ENCODE assay signal across 28 cellular contexts in genomic region chr12:108134744-108135143, GRCh38. TPM values are rescaled to one million over a fixed set of nuclear protein-coding genes. Genes with fewer than 3 reads are reported as not detected.
DNase-seq lines count a peak whose midpoint lies in the region; ATAC-seq, FAIRE-seq and TF ChIP-seq lines count a peak whose summit lies in the region.
"Had no signal": no experiment of that assay in that cellular context is flagged by ENCODE, and none has a peak within 500 bp of the region (broad histone marks: within the 10 kb centered on the region; RNA-seq: fewer than 3 reads in every experiment).

No MANE protein-coding gene starts in this region.

- H3K36me3 Mint-ChIP-seq in MCF 10A (ENCODE audit: insufficient read depth, unreplicated experiment), result no peaks in the 10 kb centered on the region
- H3K36me3 Mint-ChIP-seq: CD8-positive, alpha-beta T cell had no signal

- no peak for TF ChIP-seq EP300 in HepG2 (IDR thresholded peaks at IDR 0.05; ENCODE audit: low read depth in 2 of 2, low read length in 2 of 2)
- TF ChIP-seq EP300 in HepG2 (CRISPR knock-in tag; IDR thresholded peaks at IDR 0.05; ENCODE audit: borderline replicate concordance), result no peak
- no peak for TF ChIP-seq EP300 in gastroesophageal sphincter (IDR thresholded peaks at IDR 0.05)

- DNase-seq in HepG2 (ENCODE audit: low spot score), result no peak
- DNase-seq in right lobe of liver, result no peak
- DNase-seq in bronchial epithelial cell (ENCODE audit: low read depth), result no peak
- no peak for DNase-seq in COLO668 (lab: John Stamatoyannopoulos, UW; ENCODE audit: unreplicated experiment)
- DNase-seq in MCF 10A (ENCODE audit: unreplicated experiment), result no peak
- DNase-seq in stimulated activated naive CD4-positive, alpha-beta T cell (lab: John Stamatoyannopoulos, UW), result no peak
- DNase-seq: AML-193; CD4-positive, alpha-beta T cell; CD8-positive, alpha-beta T cell; COR-L47; DMS 273 treated with DMSO at 0.1 percent for 48 hours; DMS153; DMS53; DMS79; DND-41; EL; GDM1 had no signal

- POLR2A ChIA-PET in HepG2 (lab: Yijun Ruan, JAX) (no interaction called here), MCF 10A (lab: Yijun Ruan, JAX) (no interaction called here)

- no peak for TF ChIP-seq CTCF in HepG2 (CRISPR knock-in tag; IDR thresholded peaks at IDR 0.05)
- TF ChIP-seq CTCF in right lobe of liver (IDR thresholded peaks at IDR 0.05), result no peak
- no peak for TF ChIP-seq CTCF in bronchial epithelial cell (IDR thresholded peaks at IDR 0.05; ENCODE audit: insufficient read depth, low read length, severe bottlenecking)
- no peak for TF ChIP-seq CTCF in gastroesophageal sphincter (IDR thresholded peaks at IDR 0.05)
- no peak for TF ChIP-seq CTCF in MCF 10A (IDR thresholded peaks at IDR 0.05; ENCODE audit: unreplicated experiment)

- H3K36me3 ChIP-seq in HepG2 (replicated peaks in 1 of 2; ENCODE audit: control insufficient read depth in 1 of 2, insufficient read depth in 2 of 2, low read length in 2 of 2), result no peaks in the 10 kb centered on the region
- no peaks in the 10 kb centered on the region for H3K36me3 ChIP-seq in right lobe of liver
- H3K36me3 ChIP-seq in bronchial epithelial cell (ENCODE audit: control insufficient read depth, insufficient read depth, low read length), result no peaks in the 10 kb centered on the region
- no peaks in the 10 kb centered on the region for H3K36me3 ChIP-seq in gastroesophageal sphincter
- H3K36me3 ChIP-seq: BLaER1 treated with 17β-estradiol and CSF1 and Interleukin-3, amounts not matched to agents 10 nM and 100 nM had no signal

- BruUV-seq in HepG2 (replicated peaks; lab: Mats Ljungman, UMichigan) (no TSS peak), MCF 10A (replicated peaks; lab: Mats Ljungman, UMichigan) (no TSS peak)

- H3K27me3 ChIP-seq in HepG2 (ENCODE audit: control insufficient read depth in 1 of 2, insufficient read depth in 2 of 2, low read length in 2 of 2) (peaks cover 0 to 14% of the 10 kb centered on the region in 2 experiments; a peak in 3 of 5 replicates), right lobe of liver (peaks cover 0 to 1% of the 10 kb centered on the region in 2 donors), bronchial epithelial cell (ENCODE audit: control insufficient read depth, insufficient read depth, low read length) (peaks cover 4% of the 10 kb centered on the region), gastroesophageal sphincter (peaks cover 4% of the 10 kb centered on the region)

- 38% methylated on average over 5 of the region's 5 CpGs for WGBS in HepG2 (ENCODE audit: low lambda C conversion rate)
- WGBS in right lobe of liver (ENCODE audit: insufficient coverage, low coverage, low lambda C conversion rate, missing lambda C conversion rate), result 73% methylated on average over 4 of the region's 5 CpGs
- WGBS in gastroesophageal sphincter (ENCODE audit: low coverage in 1 of 2), 2 donors, result 63% methylated on average over 2 of the region's 5 CpGs; no CpG with 5 or more reads in 1 of the 2 donors

- CTCF ChIA-PET in HepG2 (lab: Yijun Ruan, JAX; ENCODE audit: low intra/inter-chr PET ratio, low total read pairs), result no interaction called here
- CTCF ChIA-PET in MCF 10A (lab: Yijun Ruan, JAX), result no interaction called here

- H3K27ac ChIP-seq in HepG2 (ENCODE audit: extremely low read length, insufficient read depth, low read length) (no peak overlapping the region), right lobe of liver (no peak overlapping the region), gastroesophageal sphincter (peak overlapping the region in 3 of 4 donors; percentile 55 to 93 (median 67))
- H3K27ac ChIP-seq: 22Rv1; A549; BLaER1 treated with 17β-estradiol and CSF1 and Interleukin-3, amounts not matched to agents 10 nM and 100 nM; C4-2B had no signal

- no peaks in the 10 kb centered on the region for H3K79me2 ChIP-seq in HepG2 (ENCODE audit: insufficient read depth, low read length)

- H3K4me1 Mint-ChIP-seq in MCF 10A (ENCODE audit: insufficient read depth, unreplicated experiment), result no peaks in the 10 kb centered on the region

- TF ChIP-seq RAD21 in HepG2 (CRISPR knock-in tag; IDR thresholded peaks at IDR 0.05), result no peak

- H3K4me1 ChIP-seq in HepG2 (ENCODE audit: insufficient read depth, low read length), result no peaks in the 10 kb centered on the region
- H3K4me1 ChIP-seq in right lobe of liver, result peaks cover 0 to under 1% (median 0%) of the 10 kb centered on the region in 4 donors
- peaks cover 0 to 58% (median 3%) of the 10 kb centered on the region in 3 donors for H3K4me1 ChIP-seq in gastroesophageal sphincter
- H3K4me1 ChIP-seq: A549 had no signal

- no peaks in the 10 kb centered on the region for H3K9me3 ChIP-seq in HepG2 (ENCODE audit: low read length)
- no peaks in the 10 kb centered on the region for H3K9me3 ChIP-seq in right lobe of liver
- no peaks in the 10 kb centered on the region for H3K9me3 ChIP-seq in gastroesophageal sphincter
- H3K9me3 ChIP-seq: A549; BLaER1 treated with 17β-estradiol and CSF1 and Interleukin-3, amounts not matched to agents 10 nM and 100 nM had no signal

- in situ Hi-C loops in HepG2 (cut with HindIII; ENCODE audit: extremely low pct_ligation_motif_present, low pct_unique_long_range_greater_than_20kb), result no loop called here

- H3K4me2 ChIP-seq in HepG2 (ENCODE audit: low read depth, low read length), result no peak overlapping the region
- H3K4me2 ChIP-seq: A549; BLaER1 treated with 17β-estradiol and CSF1 and Interleukin-3, amounts not matched to agents 10 nM and 100 nM had no signal

- no peaks in the 10 kb centered on the region for H3K9me3 Mint-ChIP-seq in MCF 10A (ENCODE audit: unreplicated experiment)
- H3K9me3 Mint-ChIP-seq: CD4-positive, alpha-beta T cell; CD8-positive, alpha-beta T cell had no signal

- no peak for FAIRE-seq in HepG2 (lab: Jason Lieb, UNC)
- FAIRE-seq in bronchial epithelial cell (lab: Jason Lieb, UNC), result peak; percentile 36
- FAIRE-seq: A549, GM12878, GM12892, GM18507 had no signal

- TF ChIP-seq POLR2A in HepG2 (IDR thresholded peaks at IDR 0.05; ENCODE audit: insufficient read depth in 1 of 2, low read depth in 2 of 2, low read length in 2 of 2), result no peak
- TF ChIP-seq POLR2A in right lobe of liver (IDR thresholded peaks at IDR 0.05), result no peak
- no peak for TF ChIP-seq POLR2A in gastroesophageal sphincter (IDR thresholded peaks at IDR 0.05)

- peaks cover 11% of the 10 kb centered on the region for H3K27me3 Mint-ChIP-seq in MCF 10A (ENCODE audit: insufficient read depth, unreplicated experiment)

- H3K4me3 ChIP-seq in HepG2 (replicated peaks in 1 of 3; ENCODE audit: insufficient read depth in 1 of 3, low read depth in 2 of 3, low read length in 3 of 3) (no peak overlapping the region), right lobe of liver (no peak overlapping the region), bronchial epithelial cell (ENCODE audit: low read depth, low read length) (no peak overlapping the region), gastroesophageal sphincter (no peak overlapping the region)
- H3K4me3 ChIP-seq: A549; BLaER1 treated with 17β-estradiol and CSF1 and Interleukin-3, amounts not matched to agents 10 nM and 100 nM; GM12878 had no signal

- H3K9ac ChIP-seq in HepG2 (ENCODE audit: insufficient read depth, low read depth, low read length), result no peak overlapping the region
- H3K9ac ChIP-seq: BLaER1 treated with 17β-estradiol and CSF1 and Interleukin-3, amounts not matched to agents 10 nM and 100 nM had no signal

- intact Hi-C loops in HepG2 (cut with micrococcal nuclease; ENCODE audit: unreplicated experiment), result no loop called here
- intact Hi-C loops in right lobe of liver (cut with DNase I), result no loop called here
- intact Hi-C loops in MCF 10A (cut with micrococcal nuclease), result no loop called here

- H3K27ac Mint-ChIP-seq in MCF 10A (ENCODE audit: low read depth, unreplicated experiment), result no peak overlapping the region
- H3K27ac Mint-ChIP-seq: B cell; CD4-positive, alpha-beta T cell; CD8-positive, alpha-beta T cell had no signal

- ATAC-seq in HepG2 (no peak), right lobe of liver (no peak), gastroesophageal sphincter (no peak)
- ATAC-seq: A549; CD8-positive, alpha-beta T cell; GM12878 had no signal

- no peak overlapping the region for H3K4me3 Mint-ChIP-seq in MCF 10A (ENCODE audit: unreplicated experiment)
- H3K4me3 Mint-ChIP-seq: B cell; CD4-positive, alpha-beta T cell; CD8-positive, alpha-beta T cell had no signal

- H2AFZ ChIP-seq in HepG2 (ENCODE audit: low read length), result no peak overlapping the region

- H4K20me1 ChIP-seq in HepG2 (ENCODE audit: insufficient read depth, low read length), result no peaks in the 10 kb centered on the region

TF ChIP-seq in HepG2, 621 proteins besides CTCF, POLR2A, EP300 and RAD21 (continues in another document):
- TF ChIP-seq ZNF121 (CRISPR knock-in tag; IDR thresholded peaks at IDR 0.05), result no peak
- TF ChIP-seq NCOA5 (CRISPR knock-in tag; IDR thresholded peaks at IDR 0.05), result no peak
- peak; percentile 56 for TF ChIP-seq ATF7 (IDR thresholded peaks at IDR 0.05)
- TF ChIP-seq ATF7 (CRISPR knock-in tag; IDR thresholded peaks at IDR 0.05), result no peak
- no peak for TF ChIP-seq ZNF329 (CRISPR knock-in tag; IDR thresholded peaks at IDR 0.05; ENCODE audit: low read depth)
- no peak for TF ChIP-seq KMT2A (CRISPR knock-in tag; IDR thresholded peaks at IDR 0.05)

RNA-seq across cellular contexts. Expression of gene WSCD2, which starts 5.7 kb away (rescaled TPM):
- not detected in 2 replicates for total RNA-seq in HepG2 (2016; rRNA removed; fragmentation: Illumina TruSeq; extraction: Trizol)
- total RNA-seq in HepG2 (2016; cell fraction: cytosol; rRNA removed; fragmentation: Illumina TruSeq; extraction: Trizol; ENCODE audit: low read depth), result not detected in 2 replicates
- not detected in 2 replicates for total RNA-seq in HepG2 (2016; cell fraction: insoluble cytoplasmic fraction; rRNA removed; fragmentation: Illumina TruSeq; extraction: Trizol)
- not detected in 2 replicates for total RNA-seq in HepG2 (2016; cell fraction: membrane; rRNA removed; fragmentation: Illumina TruSeq; extraction: Trizol)
- not detected in 2 replicates for total RNA-seq in HepG2 (2016; cell fraction: nucleus; rRNA removed; fragmentation: Illumina TruSeq; extraction: Trizol)
- not detected in 2 replicates for polyA plus RNA-seq in HepG2 (2011; rRNA removed)
- polyA plus RNA-seq in HepG2 (2011; cell fraction: cytosol; rRNA removed), result not detected in 2 replicates
- not detected in 2 replicates for polyA plus RNA-seq in HepG2 (2011; cell fraction: nucleus; rRNA removed)
- not detected in 2 replicates for polyA plus RNA-seq in HepG2 (2012)
- polyA plus RNA-seq in HepG2 (2016; cell fraction: cytosol; fragmentation: Illumina TruSeq; extraction: Trizol; ENCODE audit: low read depth), result not detected in 2 replicates
- not detected in 2 replicates for polyA plus RNA-seq in HepG2 (2016; cell fraction: insoluble cytoplasmic fraction; fragmentation: Illumina TruSeq; extraction: Trizol; ENCODE audit: low read depth)
- polyA plus RNA-seq in HepG2 (2016; cell fraction: membrane; fragmentation: Illumina TruSeq; extraction: Trizol; ENCODE audit: low read depth), result not detected in 2 replicates
- polyA plus RNA-seq in HepG2 (2016; cell fraction: nucleus; fragmentation: Illumina TruSeq; extraction: Trizol; ENCODE audit: insufficient read depth, low read depth), result not detected in 2 replicates
- polyA minus RNA-seq in HepG2 (2011; rRNA and poly(A)+ RNA removed; ENCODE audit: low replicate concordance), result not detected in 2 replicates
- polyA minus RNA-seq in HepG2 (2011; cell fraction: cytosol; rRNA and poly(A)+ RNA removed), result not detected in 2 replicates
- polyA minus RNA-seq in HepG2 (2011; cell fraction: nucleus; rRNA and poly(A)+ RNA removed), result not detected in 2 replicates
- not detected for total RNA-seq in right lobe of liver
- not detected in 2 replicates for total RNA-seq in bronchial epithelial cell
- total RNA-seq in gastroesophageal sphincter, result 10 to 100 TPM in 3 of 4 donors, 1 to 10 TPM in 1; 5.0 to 86.1 (median 31.6) TPM
- not detected in 2 replicates for total RNA-seq in MCF 10A (2022)
- total RNA-seq: A172; CD4-positive, alpha-beta T cell; CD8-positive, alpha-beta T cell; GM12878 had no signal
- polyA plus RNA-seq: A549, BJ had no signal

Comparison
In these comparisons a context has a peak if more than half of its experiments do, and no peak if none do; other contexts are left out.
1. H3K27ac ChIP-seq: peak in gastroesophageal sphincter (3 of 4); none in HepG2 (single experiment) and right lobe of liver (0 of 3).